1 cellular context compared by ENCODE assay signal in the genomic region with DNA sequence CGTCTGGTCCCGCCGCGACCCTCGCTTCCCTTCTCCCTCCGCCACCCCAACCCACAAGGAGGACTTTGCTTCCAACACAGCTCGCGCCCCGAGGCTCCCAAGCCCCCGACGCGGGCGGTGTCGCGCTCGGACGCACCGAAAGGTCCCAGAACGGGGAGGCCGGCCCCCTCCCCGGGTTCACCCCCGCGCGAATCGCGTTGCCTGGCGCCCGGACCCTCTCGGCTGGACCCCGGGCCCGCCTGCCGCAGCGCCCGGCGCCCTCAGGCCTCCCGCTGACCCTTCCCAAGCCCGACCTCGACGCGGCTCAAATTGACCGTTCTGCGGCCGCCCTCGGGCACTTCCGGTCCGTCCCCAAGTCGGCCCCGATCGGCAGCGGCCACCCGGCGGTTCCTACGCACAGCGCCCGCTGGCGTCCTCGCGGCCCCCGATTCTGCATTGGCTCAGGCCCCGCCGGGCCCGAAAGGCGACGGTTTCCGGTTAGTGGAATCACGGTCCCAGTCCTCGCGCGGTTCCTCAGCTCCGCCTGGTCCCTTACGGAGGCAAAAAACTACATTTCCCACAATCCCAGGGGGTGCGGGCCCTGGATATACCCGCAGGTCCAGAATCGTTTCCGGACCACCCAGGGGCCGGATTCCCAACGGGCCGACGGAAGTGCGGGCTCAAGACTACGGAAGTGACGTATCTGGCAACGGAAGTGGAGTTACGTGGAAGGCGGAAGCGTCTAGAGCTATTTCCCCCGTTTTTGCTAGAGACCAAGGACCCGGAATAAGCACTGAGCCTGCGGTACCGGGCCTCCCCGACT.
TF ChIP-seq lines count a peak whose summit lies in the region.

AURKAIP1 (minus strand) TSS at position 347 of the 802 bp plus-strand sequence. CDS start 451 bp downstream, outside the sequence.

TF ChIP-seq in HepG2, 621 proteins besides CTCF, POLR2A, EP300 and RAD21 (continued from another document and continues in another):
- peak; percentile 85 for TF ChIP-seq TFDP1 (CRISPR knock-in tag; IDR thresholded peaks at IDR 0.05; ENCODE audit: borderline replicate concordance)
- peak; percentile 93 for TF ChIP-seq ZNF607 (CRISPR knock-in tag; IDR thresholded peaks at IDR 0.05; ENCODE audit: borderline replicate concordance)
- TF ChIP-seq, protein P1, sequence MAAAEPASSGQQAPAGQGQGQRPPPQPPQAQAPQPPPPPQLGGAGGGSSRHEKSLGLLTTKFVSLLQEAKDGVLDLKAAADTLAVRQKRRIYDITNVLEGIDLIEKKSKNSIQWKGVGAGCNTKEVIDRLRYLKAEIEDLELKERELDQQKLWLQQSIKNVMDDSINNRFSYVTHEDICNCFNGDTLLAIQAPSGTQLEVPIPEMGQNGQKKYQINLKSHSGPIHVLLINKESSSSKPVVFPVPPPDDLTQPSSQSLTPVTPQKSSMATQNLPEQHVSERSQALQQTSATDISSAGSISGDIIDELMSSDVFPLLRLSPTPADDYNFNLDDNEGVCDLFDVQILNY (CRISPR knock-in tag; conservative IDR thresholded peaks at IDR 0.05): peak; percentile 79; the same call in 1 of the 2 replicates
- no peak for TF ChIP-seq RBAK (CRISPR knock-in tag; IDR thresholded peaks at IDR 0.05)
- TF ChIP-seq ZNF383 (CRISPR knock-in tag; IDR thresholded peaks at IDR 0.05; ENCODE audit: borderline replicate concordance): no peak; the same call in 1 of the 2 replicates
- no peak; the same call in 1 of the 2 replicates for TF ChIP-seq SMAD9 (CRISPR knock-in tag; IDR thresholded peaks at IDR 0.05)
- TF ChIP-seq JUN (CRISPR knock-in tag; IDR thresholded peaks at IDR 0.05): peak; percentile 83; the same call in 1 of the 2 replicates
- TF ChIP-seq NR1H2 (CRISPR knock-in tag; IDR thresholded peaks at IDR 0.05; ENCODE audit: borderline replicate concordance, low read depth): peak; percentile 86; the same call in 1 of the 2 replicates
- TF ChIP-seq, protein P2, sequence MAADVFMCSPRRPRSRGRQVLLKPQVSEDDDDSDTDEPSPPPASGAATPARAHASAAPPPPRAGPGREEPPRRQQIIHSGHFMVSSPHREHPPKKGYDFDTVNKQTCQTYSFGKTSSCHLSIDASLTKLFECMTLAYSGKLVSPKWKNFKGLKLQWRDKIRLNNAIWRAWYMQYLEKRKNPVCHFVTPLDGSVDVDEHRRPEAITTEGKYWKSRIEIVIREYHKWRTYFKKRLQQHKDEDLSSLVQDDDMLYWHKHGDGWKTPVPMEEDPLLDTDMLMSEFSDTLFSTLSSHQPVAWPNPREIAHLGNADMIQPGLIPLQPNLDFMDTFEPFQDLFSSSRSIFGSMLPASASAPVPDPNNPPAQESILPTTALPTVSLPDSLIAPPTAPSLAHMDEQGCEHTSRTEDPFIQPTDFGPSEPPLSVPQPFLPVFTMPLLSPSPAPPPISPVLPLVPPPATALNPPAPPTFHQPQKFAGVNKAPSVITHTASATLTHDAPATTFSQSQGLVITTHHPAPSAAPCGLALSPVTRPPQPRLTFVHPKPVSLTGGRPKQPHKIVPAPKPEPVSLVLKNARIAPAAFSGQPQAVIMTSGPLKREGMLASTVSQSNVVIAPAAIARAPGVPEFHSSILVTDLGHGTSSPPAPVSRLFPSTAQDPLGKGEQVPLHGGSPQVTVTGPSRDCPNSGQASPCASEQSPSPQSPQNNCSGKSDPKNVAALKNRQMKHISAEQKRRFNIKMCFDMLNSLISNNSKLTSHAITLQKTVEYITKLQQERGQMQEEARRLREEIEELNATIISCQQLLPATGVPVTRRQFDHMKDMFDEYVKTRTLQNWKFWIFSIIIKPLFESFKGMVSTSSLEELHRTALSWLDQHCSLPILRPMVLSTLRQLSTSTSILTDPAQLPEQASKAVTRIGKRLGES (CRISPR knock-in tag; IDR thresholded peaks at IDR 0.05; ENCODE audit: borderline replicate concordance): no peak
- TF ChIP-seq GABPA (IDR thresholded peaks at IDR 0.05; ENCODE audit: low read depth, low read length): peak; percentile 88
- TF ChIP-seq GABPA (CRISPR knock-in tag; IDR thresholded peaks at IDR 0.05; ENCODE audit: low read depth): peak; percentile 93
- peak; percentile 89; the same call in 1 of the 2 replicates for TF ChIP-seq ZNF275 (CRISPR knock-in tag; IDR thresholded peaks at IDR 0.05; ENCODE audit: borderline replicate concordance)
- 0 out of 2 replicates have a peak, but pooled peaks have one; percentile 88 for TF ChIP-seq ZNF724P (CRISPR knock-in tag; IDR thresholded peaks at IDR 0.05; ENCODE audit: borderline replicate concordance)
- TF ChIP-seq ZNF850 (CRISPR knock-in tag; conservative IDR thresholded peaks at IDR 0.05): 0 out of 2 replicates have a peak, but pooled peaks have one; percentile 82
- TF ChIP-seq TFDP2 (CRISPR knock-in tag; IDR thresholded peaks at IDR 0.05): peak; percentile 93
- TF ChIP-seq ARNT2 (CRISPR knock-in tag; IDR thresholded peaks at IDR 0.05; ENCODE audit: low read depth): peak; percentile 99
- TF ChIP-seq, protein P3, sequence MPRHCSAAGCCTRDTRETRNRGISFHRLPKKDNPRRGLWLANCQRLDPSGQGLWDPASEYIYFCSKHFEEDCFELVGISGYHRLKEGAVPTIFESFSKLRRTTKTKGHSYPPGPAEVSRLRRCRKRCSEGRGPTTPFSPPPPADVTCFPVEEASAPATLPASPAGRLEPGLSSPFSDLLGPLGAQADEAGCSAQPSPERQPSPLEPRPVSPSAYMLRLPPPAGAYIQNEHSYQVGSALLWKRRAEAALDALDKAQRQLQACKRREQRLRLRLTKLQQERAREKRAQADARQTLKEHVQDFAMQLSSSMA (CRISPR knock-in tag; IDR thresholded peaks at IDR 0.05): peak; percentile 88
- no peak for TF ChIP-seq SMARCE1 (IDR thresholded peaks at IDR 0.05; ENCODE audit: borderline replicate concordance)
- TF ChIP-seq MIER2 (CRISPR knock-in tag; IDR thresholded peaks at IDR 0.05): peak; percentile 82
- TF ChIP-seq BCL6 (CRISPR knock-in tag; IDR thresholded peaks at IDR 0.05): peak; percentile 73
- 0 out of 2 replicates have a peak, but pooled peaks have one; percentile 29 for TF ChIP-seq ZBTB8A (CRISPR knock-in tag; IDR thresholded peaks at IDR 0.05; ENCODE audit: borderline replicate concordance, low read depth)
- no peak for TF ChIP-seq GPN1 (CRISPR knock-in tag; IDR thresholded peaks at IDR 0.05; ENCODE audit: borderline replicate concordance)
- TF ChIP-seq ZNF569 (CRISPR knock-in tag; IDR thresholded peaks at IDR 0.05; ENCODE audit: borderline replicate concordance): 0 out of 2 replicates have a peak, but pooled peaks have one; percentile 90
- TF ChIP-seq PRMT3 (CRISPR knock-in tag; IDR thresholded peaks at IDR 0.05; ENCODE audit: borderline replicate concordance, low read depth): peak; percentile 65; the same call in 1 of the 2 replicates
- peak; percentile 99 for TF ChIP-seq ZNF619 (CRISPR knock-in tag; IDR thresholded peaks at IDR 0.05)
- peak; percentile 25 for TF ChIP-seq TOPORS (CRISPR knock-in tag; IDR thresholded peaks at IDR 0.05)
- TF ChIP-seq ZBTB7A (CRISPR knock-in tag; IDR thresholded peaks at IDR 0.05): peak; percentile 96
- peak; percentile 89 for TF ChIP-seq ZNF878 (CRISPR knock-in tag; IDR thresholded peaks at IDR 0.05)
- TF ChIP-seq PLSCR1 (CRISPR knock-in tag; IDR thresholded peaks at IDR 0.05; ENCODE audit: borderline replicate concordance): no peak; the same call in 1 of the 2 replicates
- peak; percentile 98 for TF ChIP-seq GABPB1 (CRISPR knock-in tag; IDR thresholded peaks at IDR 0.05)
- no peak for TF ChIP-seq EHMT2 (IDR thresholded peaks at IDR 0.05; ENCODE audit: borderline replicate concordance, low read depth, low read length)
- TF ChIP-seq ZSCAN29 (CRISPR knock-in tag; conservative IDR thresholded peaks at IDR 0.05): peak; percentile 68; the same call in 1 of the 2 replicates
- TF ChIP-seq ZNF121 (CRISPR knock-in tag; IDR thresholded peaks at IDR 0.05): no peak
- peak; percentile 71 for TF ChIP-seq HINFP (CRISPR knock-in tag; IDR thresholded peaks at IDR 0.05; ENCODE audit: low read depth)
- TF ChIP-seq ZZZ3 (CRISPR knock-in tag; IDR thresholded peaks at IDR 0.05; ENCODE audit: borderline replicate concordance): peak; percentile 88; the same call in 1 of the 2 replicates
- peak; percentile 76 for TF ChIP-seq ZNF263 (CRISPR knock-in tag; IDR thresholded peaks at IDR 0.05)
- TF ChIP-seq ZNF33A (CRISPR knock-in tag; IDR thresholded peaks at IDR 0.05; ENCODE audit: borderline replicate concordance): peak; percentile 94; the same call in 1 of the 2 replicates
- TF ChIP-seq TGIF2 (CRISPR knock-in tag; IDR thresholded peaks at IDR 0.05): peak; percentile 28
- TF ChIP-seq ARNT (IDR thresholded peaks at IDR 0.05): no peak
- TF ChIP-seq GZF1 (CRISPR knock-in tag; IDR thresholded peaks at IDR 0.05): peak; percentile 85
- TF ChIP-seq GFI1 (CRISPR knock-in tag; IDR thresholded peaks at IDR 0.05; ENCODE audit: borderline replicate concordance): no peak; the same call in 1 of the 2 replicates
- TF ChIP-seq RFXANK (CRISPR knock-in tag; IDR thresholded peaks at IDR 0.05): peak; percentile 87; the same call in 1 of the 2 replicates
- TF ChIP-seq, protein P4, sequence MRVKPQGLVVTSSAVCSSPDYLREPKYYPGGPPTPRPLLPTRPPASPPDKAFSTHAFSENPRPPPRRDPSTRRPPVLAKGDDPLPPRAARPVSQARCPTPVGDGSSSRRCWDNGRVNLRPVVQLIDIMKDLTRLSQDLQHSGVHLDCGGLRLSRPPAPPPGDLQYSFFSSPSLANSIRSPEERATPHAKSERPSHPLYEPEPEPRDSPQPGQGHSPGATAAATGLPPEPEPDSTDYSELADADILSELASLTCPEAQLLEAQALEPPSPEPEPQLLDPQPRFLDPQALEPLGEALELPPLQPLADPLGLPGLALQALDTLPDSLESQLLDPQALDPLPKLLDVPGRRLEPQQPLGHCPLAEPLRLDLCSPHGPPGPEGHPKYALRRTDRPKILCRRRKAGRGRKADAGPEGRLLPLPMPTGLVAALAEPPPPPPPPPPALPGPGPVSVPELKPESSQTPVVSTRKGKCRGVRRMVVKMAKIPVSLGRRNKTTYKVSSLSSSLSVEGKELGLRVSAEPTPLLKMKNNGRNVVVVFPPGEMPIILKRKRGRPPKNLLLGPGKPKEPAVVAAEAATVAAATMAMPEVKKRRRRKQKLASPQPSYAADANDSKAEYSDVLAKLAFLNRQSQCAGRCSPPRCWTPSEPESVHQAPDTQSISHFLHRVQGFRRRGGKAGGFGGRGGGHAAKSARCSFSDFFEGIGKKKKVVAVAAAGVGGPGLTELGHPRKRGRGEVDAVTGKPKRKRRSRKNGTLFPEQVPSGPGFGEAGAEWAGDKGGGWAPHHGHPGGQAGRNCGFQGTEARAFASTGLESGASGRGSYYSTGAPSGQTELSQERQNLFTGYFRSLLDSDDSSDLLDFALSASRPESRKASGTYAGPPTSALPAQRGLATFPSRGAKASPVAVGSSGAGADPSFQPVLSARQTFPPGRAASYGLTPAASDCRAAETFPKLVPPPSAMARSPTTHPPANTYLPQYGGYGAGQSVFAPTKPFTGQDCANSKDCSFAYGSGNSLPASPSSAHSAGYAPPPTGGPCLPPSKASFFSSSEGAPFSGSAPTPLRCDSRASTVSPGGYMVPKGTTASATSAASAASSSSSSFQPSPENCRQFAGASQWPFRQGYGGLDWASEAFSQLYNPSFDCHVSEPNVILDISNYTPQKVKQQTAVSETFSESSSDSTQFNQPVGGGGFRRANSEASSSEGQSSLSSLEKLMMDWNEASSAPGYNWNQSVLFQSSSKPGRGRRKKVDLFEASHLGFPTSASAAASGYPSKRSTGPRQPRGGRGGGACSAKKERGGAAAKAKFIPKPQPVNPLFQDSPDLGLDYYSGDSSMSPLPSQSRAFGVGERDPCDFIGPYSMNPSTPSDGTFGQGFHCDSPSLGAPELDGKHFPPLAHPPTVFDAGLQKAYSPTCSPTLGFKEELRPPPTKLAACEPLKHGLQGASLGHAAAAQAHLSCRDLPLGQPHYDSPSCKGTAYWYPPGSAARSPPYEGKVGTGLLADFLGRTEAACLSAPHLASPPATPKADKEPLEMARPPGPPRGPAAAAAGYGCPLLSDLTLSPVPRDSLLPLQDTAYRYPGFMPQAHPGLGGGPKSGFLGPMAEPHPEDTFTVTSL (CRISPR knock-in tag; IDR thresholded peaks at IDR 0.05; ENCODE audit: borderline replicate concordance): no peak; the same call in 1 of the 2 replicates
- TF ChIP-seq JUND (CRISPR knock-in tag; IDR thresholded peaks at IDR 0.05): peak; percentile 86; the same call in 1 of the 2 replicates
